Comparison of ENCODE assay signal across 19 cellular contexts in genomic region chr14:49427117-49427516, GRCh38.
DNase-seq lines count a peak whose midpoint lies in the region; ATAC-seq, FAIRE-seq and TF ChIP-seq lines count a peak whose summit lies in the region.
"Had no signal": no experiment of that assay in that cellular context is flagged by ENCODE, and none has a peak within 500 bp of the region (broad histone marks: within the 10 kb centered on the region; RNA-seq: fewer than 3 reads in every experiment).

No MANE protein-coding gene starts in this region.

- POLR2A ChIA-PET in H1 (lab: Charles Lee; ENCODE audit: partially characterized antibody), result interaction anchor here (1.2 kb wide), 1 partner anchor 159 kb away, joined by 3 read pairs; the partner anchor contains the start of gene RPS29
- POLR2A ChIA-PET in naive thymus-derived CD4-positive, alpha-beta T cell (lab: Charles Lee), result no interaction called here

- H3K36me3 ChIP-seq in GM23338 (ENCODE audit: insufficient read depth), result no peaks in the 10 kb centered on the region
- no peaks in the 10 kb centered on the region for H3K36me3 ChIP-seq in H1 (ENCODE audit: control insufficient read depth in 2 of 4, insufficient read depth in 4 of 4, low read length in 3 of 4)
- no peaks in the 10 kb centered on the region for H3K36me3 ChIP-seq in neural cell (ENCODE audit: insufficient read depth, low read length)
- no peaks in the 10 kb centered on the region for H3K36me3 ChIP-seq in upper lobe of left lung
- no peaks in the 10 kb centered on the region for H3K36me3 ChIP-seq in naive thymus-derived CD4-positive, alpha-beta T cell (ENCODE audit: control insufficient read depth in 2 of 3, insufficient read depth in 3 of 3, low read length in 3 of 3)

- H2AFZ ChIP-seq in GM23338 (peak overlapping the region; percentile 86; the same call in 1 of the 2 replicates), H1 (ENCODE audit: low read length) (peak overlapping the region; percentile 70; the same call in 1 of the 2 replicates), neural cell (ENCODE audit: low read depth, low read length) (no peak overlapping the region)

- DNase-seq in GM23338 (ENCODE audit: low spot score) (no peak), NCI-H524 treated with DMSO at 0.1 percent for 48 hours (lab: John Stamatoyannopoulos, UW) (peak; percentile 68), H1 (ENCODE audit: low read depth in 1 of 2, low spot score in 2 of 2) (no peak), activated T-cell treated with anti-CD3 and anti-CD28 coated beads for 4 hours (no peak), A172 (ENCODE audit: low spot score) (no peak), upper lobe of left lung (no peak)
- DNase-seq in naive thymus-derived CD4-positive, alpha-beta T cell, result no peak
- DNase-seq: CD4-positive, alpha-beta T cell; KBM-7; NCI-H1417; NCI-H187; NCI-H2227 treated with DMSO at 0.1 percent for 48 hours; NK-92 treated with Interleukin-12 subunit alpha and Interleukin-12 subunit beta, amount 100 ng/mL, for 24 hours; OCI-M1; SHP77 treated with DMSO at 0.1 percent for 48 hours had no signal

- H3K79me2 ChIP-seq in GM23338 (replicated peaks; ENCODE audit: insufficient read depth) (no peaks in the 10 kb centered on the region), H1 (ENCODE audit: control insufficient read depth in 1 of 2, insufficient read depth in 2 of 2, low read length in 2 of 2) (no peaks in the 10 kb centered on the region), neural cell (replicated peaks; ENCODE audit: insufficient read depth, low read length) (no peaks in the 10 kb centered on the region)

- H3K27ac Mint-ChIP-seq in GM23338, result no peak overlapping the region
- no peak overlapping the region for H3K27ac Mint-ChIP-seq in naive thymus-derived CD4-positive, alpha-beta T cell
- H3K27ac Mint-ChIP-seq: CD4-positive, alpha-beta T cell had no signal

- no peak overlapping the region for H3K4me3 Mint-ChIP-seq in GM23338
- H3K4me3 Mint-ChIP-seq in naive thymus-derived CD4-positive, alpha-beta T cell, result no peak overlapping the region
- H3K4me3 Mint-ChIP-seq: CD4-positive, alpha-beta T cell had no signal

- H3K23me2 ChIP-seq in H1 (ENCODE audit: low read depth, low read length), result no peaks in the 10 kb centered on the region

- no peak for TF ChIP-seq POLR2A in H1 (IDR thresholded peaks at IDR 0.05; ENCODE audit: control extremely low read depth in 1 of 2, low read depth in 2 of 2, low read length in 2 of 2)
- no peak for TF ChIP-seq POLR2A in upper lobe of left lung (IDR thresholded peaks at IDR 0.05)

- H2BK120ac ChIP-seq in H1 (replicated peaks; ENCODE audit: low read depth, low read length), result no peak overlapping the region

- H4K8ac ChIP-seq in H1 (ENCODE audit: extremely low read depth, insufficient read depth, low read length), result no peak overlapping the region

- ATAC-seq in GM23338 (peak; percentile 81), upper lobe of left lung (ENCODE audit: low FRiP score in 2 of 2) (no peak)
- no peak for ATAC-seq in naive thymus-derived CD4-positive, alpha-beta T cell
- ATAC-seq: A549, GM12878, SK-N-SH treated with all-trans-retinoic acid at 6 μM for 48 hours had no signal

- H3K79me1 ChIP-seq in H1 (ENCODE audit: low read depth, low read length), result no peaks in the 10 kb centered on the region

- no peak overlapping the region for H3K23ac ChIP-seq in H1 (ENCODE audit: insufficient read length)

- no peak overlapping the region for H3K4ac ChIP-seq in H1 (replicated peaks; ENCODE audit: insufficient read length, low read depth, low read length)

- H4K91ac ChIP-seq in H1 (replicated peaks; ENCODE audit: insufficient read length, low read length), result no peak overlapping the region

- H4K5ac ChIP-seq in H1 (ENCODE audit: insufficient read length, low read depth, low read length), result no peak overlapping the region

- TF ChIP-seq EP300 in H1 (IDR thresholded peaks at IDR 0.05; ENCODE audit: borderline replicate concordance in 1 of 2, low read depth in 2 of 2, low read length in 2 of 2) (no peak), neural cell (conservative IDR thresholded peaks at IDR 0.05; ENCODE audit: poor library complexity, severe bottlenecking) (no peak), upper lobe of left lung (IDR thresholded peaks at IDR 0.05) (no peak)

- H2AK5ac ChIP-seq in H1 (ENCODE audit: low read depth, low read length), result no peak overlapping the region

- H3K27ac ChIP-seq in GM23338 (ENCODE audit: low read depth) (no peak overlapping the region), H1 (ENCODE audit: low read depth, low read length) (no peak overlapping the region), neural cell (ENCODE audit: low read length) (peak overlapping the region; percentile 61), upper lobe of left lung (no peak overlapping the region)
- no peak overlapping the region for H3K27ac ChIP-seq in naive thymus-derived CD4-positive, alpha-beta T cell (ENCODE audit: low read depth, low read length)
- H3K27ac ChIP-seq: A549 had no signal

- H3K36me3 Mint-ChIP-seq in GM23338 (ENCODE audit: low read depth), result no peaks in the 10 kb centered on the region
- H3K36me3 Mint-ChIP-seq in naive thymus-derived CD4-positive, alpha-beta T cell, result peaks cover 0 to 6% (median under 1%) of the 10 kb centered on the region in 5 donors

- H3K4me2 ChIP-seq in GM23338, result no peak overlapping the region
- H3K4me2 ChIP-seq in H1 (ENCODE audit: insufficient read depth in 1 of 2, low read depth in 2 of 2, low read length in 2 of 2), result no peak overlapping the region
- peak overlapping the region; percentile 25 for H3K4me2 ChIP-seq in neural cell (ENCODE audit: low read length)
- H3K4me2 ChIP-seq: A549 had no signal

- H3K9ac ChIP-seq in H1 (replicated peaks in 1 of 4; ENCODE audit: extremely low read depth in 1 of 4, low read depth in 3 of 4, low read length in 3 of 4) (no peak overlapping the region), neural cell (ENCODE audit: low read length) (peak overlapping the region; percentile 27)

- no peak overlapping the region for H3K56ac ChIP-seq in H1 (replicated peaks; ENCODE audit: insufficient read length, low read depth, low read length)

- no peaks in the 10 kb centered on the region for H3K9me2 ChIP-seq in GM23338 (ENCODE audit: insufficient read depth)
- H3K9me2 ChIP-seq in neural cell (ENCODE audit: insufficient read depth, low read length), result no peaks in the 10 kb centered on the region

- H3K9me3 ChIP-seq in H1 (ENCODE audit: insufficient read depth in 2 of 2, low read depth in 1 of 2, low read length in 1 of 2) (no peaks in the 10 kb centered on the region), neural cell (ENCODE audit: low read length) (peaks cover 4% of the 10 kb centered on the region), upper lobe of left lung (peaks cover 0 to 17% (median 9%) of the 10 kb centered on the region in 4 donors)
- H3K9me3 ChIP-seq in naive thymus-derived CD4-positive, alpha-beta T cell (ENCODE audit: control insufficient read depth in 2 of 3, low read length in 3 of 3), result no peaks in the 10 kb centered on the region
- H3K9me3 ChIP-seq: A549 had no signal

- peak; percentile 36 for FAIRE-seq in H1 (lab: Jason Lieb, UNC)
- FAIRE-seq: A549, GM12878 had no signal

- H3K4me1 ChIP-seq in GM23338 (ENCODE audit: insufficient read depth) (peaks cover 11% of the 10 kb centered on the region; the same call in 1 of the 2 replicates), H1 (replicated peaks in 1 of 4; ENCODE audit: control insufficient read depth in 3 of 4, insufficient read depth in 4 of 4, low read length in 3 of 4) (no peaks in the 10 kb centered on the region), upper lobe of left lung (no peaks in the 10 kb centered on the region)
- H3K4me1 ChIP-seq in naive thymus-derived CD4-positive, alpha-beta T cell (ENCODE audit: control insufficient read depth in 2 of 2, insufficient read depth in 2 of 2, low read length in 2 of 2), result no peaks in the 10 kb centered on the region

- CTCF ChIA-PET in H1 (lab: Charles Lee; ENCODE audit: partially characterized antibody), result interaction anchor here (1.2 kb wide), 1 partner anchor 14 kb away, joined by 4 read pairs; no protein-coding TSS in a partner anchor
- CTCF ChIA-PET in naive thymus-derived CD4-positive, alpha-beta T cell (lab: Charles Lee), result no interaction called here

- no peak overlapping the region for H2BK20ac ChIP-seq in H1 (ENCODE audit: low read length)

- no peaks in the 10 kb centered on the region for H3K27me3 ChIP-seq in GM23338 (ENCODE audit: insufficient read depth)
- no peaks in the 10 kb centered on the region for H3K27me3 ChIP-seq in H1 (replicated peaks in 1 of 4; ENCODE audit: control insufficient read depth in 3 of 4, extremely low read depth in 1 of 4, insufficient read depth in 3 of 4, low read length in 3 of 4)
- H3K27me3 ChIP-seq in neural cell (ENCODE audit: insufficient read depth, low read depth, low read length), result no peaks in the 10 kb centered on the region
- no peaks in the 10 kb centered on the region for H3K27me3 ChIP-seq in upper lobe of left lung
- H3K27me3 ChIP-seq in naive thymus-derived CD4-positive, alpha-beta T cell (ENCODE audit: control insufficient read depth in 2 of 2, insufficient read depth in 2 of 2, low read length in 2 of 2), result no peaks in the 10 kb centered on the region

- no peak overlapping the region for H3K18ac ChIP-seq in H1 (ENCODE audit: extremely low read depth, low read length)

- H3K27me3 Mint-ChIP-seq in GM23338 (ENCODE audit: insufficient read depth, low read depth, poor library complexity), result no peaks in the 10 kb centered on the region
- peaks cover 10 to 62% (median 36%) of the 10 kb centered on the region in 5 donors for H3K27me3 Mint-ChIP-seq in naive thymus-derived CD4-positive, alpha-beta T cell

- H2BK5ac ChIP-seq in H1 (ENCODE audit: low read depth, low read length), result no peak overlapping the region

- TF ChIP-seq CTCF in GM23338 (conservative IDR thresholded peaks at IDR 0.05; ENCODE audit: low read depth in 2 of 2) (no peak), H1 (IDR thresholded peaks at IDR 0.05; ENCODE audit: control extremely low read depth in 1 of 3, insufficient read depth in 1 of 3, low read depth in 1 of 3, low read length in 3 of 3) (no peak), neural cell (IDR thresholded peaks at IDR 0.05; ENCODE audit: poor library complexity, severe bottlenecking) (no peak), upper lobe of left lung (IDR thresholded peaks at IDR 0.05) (no peak)

- intact Hi-C loops in naive thymus-derived CD4-positive, alpha-beta T cell (cut with micrococcal nuclease), result no loop called here

- H2BK12ac ChIP-seq in H1 (ENCODE audit: low read depth, low read length), result no peak overlapping the region

- TF ChIP-seq RAD21 in H1 (IDR thresholded peaks at IDR 0.05 in 1 of 2, conservative IDR thresholded peaks at IDR 0.05 in 1 of 2; ENCODE audit: low read depth in 2 of 2, low read length in 2 of 2), result no peak
- TF ChIP-seq RAD21 in neural cell (conservative IDR thresholded peaks at IDR 0.05), result no peak

- H3K4me1 Mint-ChIP-seq in GM23338, result peaks cover 8% of the 10 kb centered on the region
- no peaks in the 10 kb centered on the region for H3K4me1 Mint-ChIP-seq in naive thymus-derived CD4-positive, alpha-beta T cell

- no peak overlapping the region for H3K14ac ChIP-seq in H1 (ENCODE audit: insufficient read length)

- H2BK15ac ChIP-seq in H1 (ENCODE audit: low read length), result no peak overlapping the region

- 65% methylated on average over 8 of the region's 8 CpGs; no CpG with 5 or more reads in 1 of the 2 experiments for WGBS in H1 (ENCODE audit: extremely low coverage in 1 of 2, insufficient coverage in 1 of 2, insufficient read length in 1 of 2, insufficient replicate concordance in 2 of 2, low coverage in 1 of 2, low lambda C conversion rate in 2 of 2, missing lambda C conversion rate in 1 of 2), 2 experiments
- 39 to 61% methylated on average over 8 of the region's 8 CpGs for WGBS in upper lobe of left lung, 2 donors

- peaks cover 4% of the 10 kb centered on the region; the same call in 2 of the 3 replicates for H3K9me3 Mint-ChIP-seq in GM23338
- peaks cover 2 to 29% (median 15%) of the 10 kb centered on the region in 11 donors for H3K9me3 Mint-ChIP-seq in naive thymus-derived CD4-positive, alpha-beta T cell

- H4K20me1 ChIP-seq in GM23338 (replicated peaks; ENCODE audit: insufficient read depth), result no peaks in the 10 kb centered on the region
- H4K20me1 ChIP-seq in H1 (replicated peaks in 1 of 2; ENCODE audit: control insufficient read depth in 1 of 2, insufficient read depth in 2 of 2, low read length in 2 of 2), result no peaks in the 10 kb centered on the region
- H4K20me1 ChIP-seq in neural cell (ENCODE audit: insufficient read depth), result no peaks in the 10 kb centered on the region

- H3F3A ChIP-seq in GM23338 (replicated peaks; ENCODE audit: low read depth) (no peaks in the 10 kb centered on the region), neural cell (ENCODE audit: insufficient read depth, low read length, poor library complexity, severe bottlenecking) (no peaks in the 10 kb centered on the region)

- H3K4me3 ChIP-seq in GM23338 (no peak overlapping the region), H1 (ENCODE audit: extremely low read depth in 1 of 4, insufficient read depth in 2 of 4, low read depth in 3 of 4, low read length in 4 of 4) (no peak overlapping the region), neural cell (ENCODE audit: low read length) (peak overlapping the region; percentile 23), upper lobe of left lung (no peak overlapping the region)
- H3K4me3 ChIP-seq in naive thymus-derived CD4-positive, alpha-beta T cell (ENCODE audit: low read length), result no peak overlapping the region
- H3K4me3 ChIP-seq: A549, GM12878 had no signal
